In genomic region chr14:61585598-61586538, GRCh38 we compare ENCODE assay signal across 9 cellular contexts.
A peak's percentile ranks its signal among the peaks of the same experiment; 100 is the strongest.
DNase-seq lines count a peak whose midpoint lies in the region; ATAC-seq and TF ChIP-seq lines count a peak whose summit lies in the region.
"Had no signal": no experiment of that assay in that cellular context is flagged by ENCODE, and none has a peak within 500 bp of the region (broad histone marks: within the 10 kb centered on the region; RNA-seq: fewer than 3 reads in every experiment).

No MANE protein-coding gene starts in this region.

- WGBS in GM23248 (ENCODE audit: low coverage in 1 of 2, low lambda C conversion rate in 2 of 2, missing lambda C conversion rate in 2 of 2), 2 experiments: 1% methylated on average over 5 of the region's 5 CpGs
- 42 to 48% (median 45%) methylated on average over 5 of the region's 5 CpGs for WGBS in heart left ventricle, 4 donors
- 38 to 69% methylated on average over 5 of the region's 5 CpGs for WGBS in sigmoid colon, 2 donors

- no peaks in the 10 kb centered on the region for H3K9me3 ChIP-seq in GM23248 (ENCODE audit: low read depth)
- H3K9me3 ChIP-seq in heart left ventricle: no peaks in the 10 kb centered on the region
- H3K9me3 ChIP-seq in sigmoid colon: no peaks in the 10 kb centered on the region

- TF ChIP-seq CTCF in heart left ventricle (IDR thresholded peaks at IDR 0.05) (no peak), sigmoid colon (IDR thresholded peaks at IDR 0.05) (no peak)

- ATAC-seq in heart left ventricle: peak; percentile 83 to 89 (median 86)

- H3K9me2 ChIP-seq in GM23248 (ENCODE audit: insufficient read depth): no peaks in the 10 kb centered on the region

- DNase-seq in GM23248 (peak; percentile 89), amniotic epithelial cell (ENCODE audit: low read depth) (peak; percentile 62), heart left ventricle (peak; percentile 78 to 84 (median 81)), sigmoid colon (peak; percentile 85), DMS153 treated with DMSO at 0.1 percent for 48 hours (lab: John Stamatoyannopoulos, UW; ENCODE audit: unreplicated experiment) (no peak), HuH-7.5 (ENCODE audit: low spot score) (no peak), epidermal melanocyte (ENCODE audit: insufficient read length, low spot score) (no peak), NCI-H748 (lab: John Stamatoyannopoulos, UW; ENCODE audit: unreplicated experiment) (no peak)
- DNase-seq: retina had no signal

- TF ChIP-seq POLR2A in heart left ventricle (IDR thresholded peaks at IDR 0.05) (no peak), sigmoid colon (IDR thresholded peaks at IDR 0.05) (no peak)

- peak in 2 of 4 donors; percentile 54 to 59 for TF ChIP-seq EP300 in sigmoid colon (IDR thresholded peaks at IDR 0.05)

- no peak overlapping the region for H2AFZ ChIP-seq in GM23248

- H4K20me1 ChIP-seq in GM23248 (ENCODE audit: insufficient read depth): no peaks in the 10 kb centered on the region

- H3K27ac ChIP-seq in GM23248: peak overlapping the region; percentile 97
- H3K27ac ChIP-seq in heart left ventricle: peak overlapping the region; percentile 49 to 88 (median 65)
- H3K27ac ChIP-seq in sigmoid colon: peak overlapping the region; percentile 45 to 80 (median 68)

- H3K9ac ChIP-seq in GM23248: peak overlapping the region; percentile 79

- H3K4me3 ChIP-seq in GM23248 (peak overlapping the region; percentile 33), heart left ventricle (no peak overlapping the region), sigmoid colon (no peak overlapping the region)

- H3K4me1 ChIP-seq in GM23248 (ENCODE audit: insufficient read depth): peaks cover 68% of the 10 kb centered on the region
- peaks cover 8 to 71% (median 32%) of the 10 kb centered on the region in 12 donors for H3K4me1 ChIP-seq in heart left ventricle
- H3K4me1 ChIP-seq in sigmoid colon: peaks cover 0 to 26% (median 21%) of the 10 kb centered on the region in 4 donors

- H3K27me3 ChIP-seq in GM23248 (replicated peaks; ENCODE audit: insufficient read depth): no peaks in the 10 kb centered on the region
- no peaks in the 10 kb centered on the region for H3K27me3 ChIP-seq in heart left ventricle
- H3K27me3 ChIP-seq in sigmoid colon: no peaks in the 10 kb centered on the region

- H3K4me2 ChIP-seq in GM23248 (ENCODE audit: unreplicated experiment): peak overlapping the region; percentile 73

- H3K36me3 ChIP-seq in GM23248 (ENCODE audit: low read depth): no peaks in the 10 kb centered on the region
- H3K36me3 ChIP-seq in heart left ventricle: no peaks in the 10 kb centered on the region
- H3K36me3 ChIP-seq in sigmoid colon: no peaks in the 10 kb centered on the region

- in situ Hi-C loops in GM23248 (cut with MboI): no loop called here

- peaks cover 61% of the 10 kb centered on the region for H3F3A ChIP-seq in GM23248 (ENCODE audit: insufficient read depth)

- H3K79me2 ChIP-seq in GM23248 (ENCODE audit: insufficient read depth): peaks cover 63% of the 10 kb centered on the region

- intact Hi-C loops in heart left ventricle (cut with DNase I): loop anchor here in 5 of 10 donors (2.0 to 10.0 kb wide), 5 partner anchors 66 to 249 kb away; partner anchors contain the start of gene HIF1A (in 3 of the 5)
- intact Hi-C loops in sigmoid colon (cut with DNase I): loop anchor here (5.0 kb wide), 1 partner anchor 111 kb away; the partner anchor contains the start of gene HIF1A

Comparison
In these comparisons a context has a peak if more than half of its experiments do, and no peak if none do; other contexts are left out.
1. DNase-seq: peak in GM23248 (single experiment), amniotic epithelial cell (single experiment), heart left ventricle (5 of 5) and sigmoid colon (single experiment); none in DMS153 treated with DMSO at 0.1 percent for 48 hours (single experiment), HuH-7.5 (single experiment), epidermal melanocyte (single experiment) and NCI-H748 (single experiment).
2. Peak in every context shown above with its lines, with median percentiles within 50 percentile points of each other: H3K27ac ChIP-seq.